ENCODE assay signal across 8 cellular contexts in genomic region chr20:62936996-62937352, GRCh38. TPM values are rescaled to one million over a fixed set of nuclear protein-coding genes. Genes with fewer than 3 reads are reported as not detected.
DNase-seq lines count a peak whose midpoint lies in the region; ATAC-seq and TF ChIP-seq lines count a peak whose summit lies in the region.

No MANE protein-coding gene starts in this region.

- peaks cover 68% of the 10 kb centered on the region for H3K36me3 ChIP-seq in DND-41 (ENCODE audit: insufficient read depth, low read length)
- no peaks in the 10 kb centered on the region for H3K36me3 ChIP-seq in Loucy (ENCODE audit: insufficient read depth, low read length)

- peak overlapping the region; percentile 97 for H3K4me3 Mint-ChIP-seq in central memory CD8-positive, alpha-beta T cell
- H3K4me3 Mint-ChIP-seq in mesothelial cell of epicardium, result no peak overlapping the region

- peak overlapping the region; percentile 73 to 83 for H3K4me3 ChIP-seq in DND-41 (ENCODE audit: low read depth in 1 of 2, low read length in 2 of 2)
- peak overlapping the region; percentile 83 for H3K4me3 ChIP-seq in Loucy (ENCODE audit: low read length, poor library complexity, severe bottlenecking)

- H3K4me1 ChIP-seq in DND-41 (ENCODE audit: insufficient read depth, low read length) (peaks cover 69% of the 10 kb centered on the region), Loucy (ENCODE audit: insufficient read depth, low read length, poor library complexity, severe bottlenecking) (peaks cover 47% of the 10 kb centered on the region)

- no peaks in the 10 kb centered on the region for H3K9me3 ChIP-seq in DND-41 (ENCODE audit: insufficient read depth, low read length, severe bottlenecking)
- H3K9me3 ChIP-seq in Loucy (ENCODE audit: insufficient read depth, low read depth, low read length), result no peaks in the 10 kb centered on the region

- H3K36me3 Mint-ChIP-seq in central memory CD8-positive, alpha-beta T cell (ENCODE audit: insufficient read depth), result peaks cover 12% of the 10 kb centered on the region
- peaks cover 7% of the 10 kb centered on the region for H3K36me3 Mint-ChIP-seq in mesothelial cell of epicardium

- H3K4me2 ChIP-seq in DND-41 (ENCODE audit: insufficient read depth, low read length), result peak overlapping the region; percentile 81
- peak overlapping the region; percentile 92 for H3K4me2 ChIP-seq in Loucy (ENCODE audit: low read depth, low read length, poor library complexity, severe bottlenecking)

- peaks cover 36% of the 10 kb centered on the region for H3K4me1 Mint-ChIP-seq in central memory CD8-positive, alpha-beta T cell
- peaks cover 20% of the 10 kb centered on the region for H3K4me1 Mint-ChIP-seq in mesothelial cell of epicardium

- no peaks in the 10 kb centered on the region for H3K27me3 Mint-ChIP-seq in central memory CD8-positive, alpha-beta T cell
- H3K27me3 Mint-ChIP-seq in mesothelial cell of epicardium (ENCODE audit: low read depth), result no peaks in the 10 kb centered on the region

- H2AFZ ChIP-seq in DND-41 (ENCODE audit: low read depth, low read length) (peak overlapping the region; percentile 85), Loucy (ENCODE audit: low read length) (peak overlapping the region; percentile 77; the same call in 1 of the 2 replicates)

- H3K9me3 Mint-ChIP-seq in central memory CD8-positive, alpha-beta T cell, result no peaks in the 10 kb centered on the region
- H3K9me3 Mint-ChIP-seq in mesothelial cell of epicardium, result no peaks in the 10 kb centered on the region

- no peaks in the 10 kb centered on the region for H3K27me3 ChIP-seq in DND-41 (ENCODE audit: insufficient read depth, low read length, poor library complexity)
- no peaks in the 10 kb centered on the region for H3K27me3 ChIP-seq in Loucy (ENCODE audit: insufficient read depth, low read length, poor library complexity, severe bottlenecking)

- peaks cover 98% of the 10 kb centered on the region for H3K79me2 ChIP-seq in DND-41 (ENCODE audit: insufficient read depth, low read length)
- H3K79me2 ChIP-seq in Loucy (ENCODE audit: insufficient read depth, low read length), result peaks cover 96% of the 10 kb centered on the region

- H3K9me2 ChIP-seq in Loucy (replicated peaks; ENCODE audit: low read depth, low read length), result no peaks in the 10 kb centered on the region

- peak overlapping the region; percentile 94 for H3K27ac Mint-ChIP-seq in central memory CD8-positive, alpha-beta T cell (ENCODE audit: low read depth)
- H3K27ac Mint-ChIP-seq in mesothelial cell of epicardium, result peak overlapping the region; percentile 98

- H3F3A ChIP-seq in Loucy (ENCODE audit: low read depth), result no peaks in the 10 kb centered on the region

- DNase-seq in DND-41 (no peak), mesothelial cell of epicardium (ENCODE audit: low spot score in 2 of 2, unreplicated experiment in 2 of 2) (no peak), DMS153 (lab: John Stamatoyannopoulos, UW) (no peak)
- no peak for DNase-seq in central memory CD8-positive, alpha-beta T cell (ENCODE audit: low spot score in 2 of 2)

- no peak for ATAC-seq in DND-41 (ENCODE audit: insufficient read depth, low read depth)
- no peak for ATAC-seq in central memory CD8-positive, alpha-beta T cell (replicated peaks; ENCODE audit: extremely low read depth, poor library complexity, severe bottlenecking)
- ATAC-seq in GM21786 (IDR thresholded peaks at IDR 0.05; ENCODE audit: unreplicated experiment), result no peak
- ATAC-seq in HG03159 (IDR thresholded peaks at IDR 0.05; ENCODE audit: unreplicated experiment), result no peak
- no peak for ATAC-seq in GM19467 (IDR thresholded peaks at IDR 0.05; ENCODE audit: unreplicated experiment)

- peak overlapping the region; percentile 91 for H3K27ac ChIP-seq in DND-41 (ENCODE audit: low read length)

- peaks cover 69% of the 10 kb centered on the region for H4K20me1 ChIP-seq in DND-41 (ENCODE audit: insufficient read depth, low read length)
- peaks cover 78% of the 10 kb centered on the region for H4K20me1 ChIP-seq in Loucy (ENCODE audit: insufficient read depth, low read length, poor library complexity, severe bottlenecking)

- TF ChIP-seq CTCF in DND-41 (IDR thresholded peaks at IDR 0.05; ENCODE audit: borderline replicate concordance, extremely low read depth, low read length, poor library complexity, severe bottlenecking) (no peak), Loucy (conservative IDR thresholded peaks at IDR 0.05; ENCODE audit: low read length) (no peak), mesothelial cell of epicardium (IDR thresholded peaks at IDR 0.05; ENCODE audit: unreplicated experiment) (no peak)

- H3K9ac ChIP-seq in DND-41 (ENCODE audit: low read depth, low read length) (peak overlapping the region; percentile 95), Loucy (ENCODE audit: low read depth, low read length, poor library complexity, severe bottlenecking) (peak overlapping the region; percentile 98)

RNA-seq across cellular contexts. Expression of gene GID8, which starts 1.0 kb away (rescaled TPM):
- total RNA-seq in mesothelial cell of epicardium, result 57.8 to 59.2 TPM (median 57.9 TPM) in 3 replicates

RNA-seq across cellular contexts. Expression of gene DIDO1, which starts 10.7 kb away (rescaled TPM):
- 70.3 to 73.1 TPM (median 70.5 TPM) in 3 replicates for total RNA-seq in mesothelial cell of epicardium

RNA-seq across cellular contexts. Expression of gene SLC17A9, which starts 15.5 kb away (rescaled TPM):
- total RNA-seq in mesothelial cell of epicardium, result 5.3 to 7.1 TPM (median 5.7 TPM) in 3 replicates
